24 cellular contexts compared by ENCODE assay signal in the genomic region with DNA sequence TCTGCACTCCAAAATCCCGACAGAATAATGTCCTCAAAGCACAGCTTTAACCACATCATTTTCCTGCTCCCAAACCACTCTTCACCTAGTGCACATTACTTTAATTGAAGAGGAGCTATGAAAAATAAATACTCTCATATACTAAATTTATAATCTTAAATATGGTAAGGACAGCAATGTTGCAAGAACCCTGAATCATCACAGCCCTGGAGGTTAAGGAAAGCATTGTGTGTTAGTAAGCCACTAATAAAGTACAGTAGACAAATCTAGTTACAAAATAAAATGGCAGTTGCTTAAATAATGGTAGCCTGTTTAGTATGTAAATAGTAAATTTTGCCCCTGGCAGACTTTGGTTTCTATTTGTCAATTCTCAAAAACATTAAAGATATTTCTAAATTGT. TPM values are rescaled to one million over a fixed set of nuclear protein-coding genes. Genes with fewer than 3 reads are reported as not detected.
"Had no signal": no experiment of that assay in that cellular context is flagged by ENCODE, and none has a peak within 500 bp of the region (broad histone marks: within the 10 kb centered on the region; RNA-seq: fewer than 3 reads in every experiment).

No MANE protein-coding gene starts in this region.

- H2AFZ ChIP-seq: neural progenitor cell had no signal

- H3K9me3 ChIP-seq: heart left ventricle, mucosa of descending colon, ovary, suprapubic skin, thyroid gland, upper lobe of left lung, uterus had no signal

- H3K27ac ChIP-seq: heart left ventricle, neural progenitor cell, ovary, suprapubic skin, thyroid gland, upper lobe of left lung, uterus had no signal

- H3K27me3 ChIP-seq: heart left ventricle, neural progenitor cell, ovary, suprapubic skin, thyroid gland, upper lobe of left lung, uterus had no signal

- H3K36me3 ChIP-seq: heart left ventricle, neural progenitor cell, ovary, suprapubic skin, thyroid gland, upper lobe of left lung, uterus had no signal

- H3K4me1 ChIP-seq: heart left ventricle, neural progenitor cell, suprapubic skin, upper lobe of left lung, uterus had no signal

- H3K4me2 ChIP-seq: neural progenitor cell had no signal

- DNase-seq: dermis blood vessel endothelial cell; effector CD4-positive, alpha-beta T cell; heart left ventricle; hippocampal formation; kidney glomerular epithelial cell; mucosa of descending colon; naive thymus-derived CD8-positive, alpha-beta T cell; nucleus accumbens; ovary; right cardiac atrium; stimulated activated CD4-positive, alpha-beta T cell treated with anti-CD3 and anti-CD28 coated beads, Interleukin-4, amount 100 ng/mL, for 1 hour; stimulated activated CD8-positive, alpha-beta memory T cell treated with anti-CD3 and anti-CD28 coated beads, Interleukin-4, amount 100 ng/mL, for 48 hours; stimulated activated naive CD8-positive, alpha-beta T cell treated with anti-CD3 and anti-CD28 coated beads, Interleukin-15, Interleukin-2, amounts not matched to agents 100 U/mL and 50 U/mL, for 24 hours; thyroid gland; upper lobe of left lung; uterus had no signal

- FAIRE-seq: colon, frontal cortex, islet of Langerhans had no signal

- H3K4me3 ChIP-seq: heart left ventricle, mucosa of descending colon, neural progenitor cell, ovary, suprapubic skin, thyroid gland, upper lobe of left lung, uterus had no signal

- H3K9ac ChIP-seq: neural progenitor cell had no signal

RNA-seq across cellular contexts. Expression of a gene that starts 27.0 kb away (rescaled TPM):
- total RNA-seq: liver; lung microvascular endothelial cell; mucosa of descending colon; naive thymus-derived CD8-positive, alpha-beta T cell; progenitor cell of endocrine pancreas; suprapubic skin had no signal
